ENCODE assay signal across 8 cellular contexts in the genomic region with DNA sequence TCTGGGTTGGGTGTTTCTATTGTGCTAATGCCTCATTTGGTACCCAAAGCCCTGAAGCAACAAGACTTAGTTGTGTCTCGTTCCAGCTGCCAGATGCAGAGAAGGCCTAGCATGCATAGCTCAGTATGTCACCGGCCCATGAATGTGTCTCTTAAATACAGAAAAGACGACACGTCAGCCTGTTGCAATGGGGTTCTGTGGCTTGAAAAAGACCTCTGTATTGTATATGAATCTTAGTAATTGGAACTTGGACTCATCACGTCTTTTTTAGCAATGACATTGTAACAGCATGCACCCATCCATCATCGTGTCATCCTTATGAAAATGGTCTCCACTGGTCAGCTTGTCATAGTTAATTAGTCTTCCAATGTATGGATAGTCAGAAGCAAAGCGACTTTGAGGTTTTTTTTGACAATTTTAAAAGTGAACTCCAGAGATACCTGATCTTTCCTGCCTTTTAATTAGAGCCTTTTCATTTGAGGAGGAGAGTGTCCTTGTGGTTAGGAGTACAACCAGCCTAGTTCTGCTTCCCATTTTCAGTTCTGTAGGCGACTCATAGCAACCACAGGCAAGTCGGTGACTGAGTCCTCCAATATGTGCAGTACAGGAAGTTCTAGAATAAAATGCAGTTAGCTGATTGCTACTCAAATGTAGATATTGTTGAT.
DNase-seq lines count a peak whose midpoint lies in the region; ATAC-seq lines count a peak whose summit lies in the region.
"Had no signal": no experiment of that assay in that cellular context is flagged by ENCODE, and none has a peak within 500 bp of the region (broad histone marks: within the 10 kb centered on the region; RNA-seq: fewer than 3 reads in every experiment).

No MANE protein-coding gene starts in this region.

- H3K4me3 Mint-ChIP-seq in naive B cell (peak overlapping the region in 1 of 8 donors; percentile 16), immature natural killer cell (no peak overlapping the region)

- peaks cover 0 to 3% of the 10 kb centered on the region in 2 donors for H3K4me1 ChIP-seq in aorta (ENCODE audit: control insufficient read depth in 1 of 2, insufficient read depth in 2 of 2, low read length in 2 of 2)

- H3K9me3 ChIP-seq in aorta (ENCODE audit: control insufficient read depth, low read length) = no peaks in the 10 kb centered on the region

- no peak overlapping the region for H3K27ac Mint-ChIP-seq in naive B cell
- H3K27ac Mint-ChIP-seq in immature natural killer cell = no peak overlapping the region

- no peaks in the 10 kb centered on the region for H3K36me3 Mint-ChIP-seq in naive B cell
- H3K36me3 Mint-ChIP-seq in immature natural killer cell = no peaks in the 10 kb centered on the region

- WGBS in aorta, 2 donors = 65 to 73% methylated on average over 9 of the region's 9 CpGs

- no peaks in the 10 kb centered on the region for H3K27me3 Mint-ChIP-seq in naive B cell
- H3K27me3 Mint-ChIP-seq in immature natural killer cell (ENCODE audit: low read depth in 3 of 3) = peaks cover 1 to 2% (median 2%) of the 10 kb centered on the region in 3 donors

- H3K9me3 Mint-ChIP-seq in naive B cell = peaks cover 0 to 6% (median 0%) of the 10 kb centered on the region in 7 donors
- H3K9me3 Mint-ChIP-seq in immature natural killer cell = no peaks in the 10 kb centered on the region

- no peaks in the 10 kb centered on the region for H3K36me3 ChIP-seq in aorta (ENCODE audit: control insufficient read depth in 1 of 2, insufficient read depth in 2 of 2, low read length in 1 of 2)

- H3K27ac ChIP-seq in aorta (ENCODE audit: low read depth in 1 of 2, low read length in 2 of 2) = no peak overlapping the region
- H3K27ac ChIP-seq: epithelial cell of prostate had no signal

- no peaks in the 10 kb centered on the region for H3K27me3 ChIP-seq in aorta (ENCODE audit: control insufficient read depth in 1 of 2, insufficient read depth in 2 of 2, low read length in 1 of 2)

- DNase-seq in NOMO-1 (lab: John Stamatoyannopoulos, UW; ENCODE audit: unreplicated experiment in 2 of 2) (peak; percentile 81 to 98), naive B cell (no peak), immature natural killer cell (no peak), NCI-H510A treated with DMSO at 0.1 percent for 48 hours (lab: John Stamatoyannopoulos, UW) (no peak), aorta (no peak)

- intact Hi-C loops in aorta (cut with DNase I) = no loop called here

- peaks cover 12 to 14% (median 14%) of the 10 kb centered on the region in 3 donors for H3K4me1 Mint-ChIP-seq in naive B cell
- H3K4me1 Mint-ChIP-seq in immature natural killer cell = peaks cover 2 to 10% of the 10 kb centered on the region in 2 donors

- ATAC-seq in GM19035 (IDR thresholded peaks at IDR 0.05; ENCODE audit: unreplicated experiment) (peak; percentile 55), HG02798 (IDR thresholded peaks at IDR 0.05; ENCODE audit: poor library complexity, unreplicated experiment) (peak; percentile 77), naive B cell (ENCODE audit: low read depth in 2 of 2) (peak; percentile 40 to 43), aorta (ENCODE audit: low FRiP score) (no peak)

- no peak overlapping the region for H3K4me3 ChIP-seq in aorta (ENCODE audit: low read length in 2 of 2)

Comparison
In these comparisons a context has a peak if more than half of its experiments do, and no peak if none do; other contexts are left out.
1. DNase-seq: peak in NOMO-1 (2 of 2); none in naive B cell (single experiment), immature natural killer cell (0 of 3), NCI-H510A treated with DMSO at 0.1 percent for 48 hours (single experiment) and aorta (0 of 2).